ENCODE assay signal across 1 cellular context in genomic region chr7:72925546-72926120, GRCh38.
TF ChIP-seq lines count a peak whose summit lies in the region.

No MANE protein-coding gene starts in this region.

TF ChIP-seq in HepG2, 621 proteins besides CTCF, POLR2A, EP300 and RAD21 (continued from another document):
- no peak for TF ChIP-seq THAP9 (CRISPR knock-in tag; IDR thresholded peaks at IDR 0.05; ENCODE audit: borderline replicate concordance)
- TF ChIP-seq ZNF576 (CRISPR knock-in tag; IDR thresholded peaks at IDR 0.05), result no peak
- TF ChIP-seq ZNF891 (CRISPR knock-in tag; IDR thresholded peaks at IDR 0.05), result no peak
- TF ChIP-seq GMEB1 (CRISPR knock-in tag; IDR thresholded peaks at IDR 0.05; ENCODE audit: borderline replicate concordance), result no peak
- no peak for TF ChIP-seq ZNF160 (CRISPR knock-in tag; IDR thresholded peaks at IDR 0.05)
TF ChIP-seq in HepG2: peak in this region for 0.
